Comparison of ENCODE assay signal across 12 cellular contexts in the genomic region with DNA sequence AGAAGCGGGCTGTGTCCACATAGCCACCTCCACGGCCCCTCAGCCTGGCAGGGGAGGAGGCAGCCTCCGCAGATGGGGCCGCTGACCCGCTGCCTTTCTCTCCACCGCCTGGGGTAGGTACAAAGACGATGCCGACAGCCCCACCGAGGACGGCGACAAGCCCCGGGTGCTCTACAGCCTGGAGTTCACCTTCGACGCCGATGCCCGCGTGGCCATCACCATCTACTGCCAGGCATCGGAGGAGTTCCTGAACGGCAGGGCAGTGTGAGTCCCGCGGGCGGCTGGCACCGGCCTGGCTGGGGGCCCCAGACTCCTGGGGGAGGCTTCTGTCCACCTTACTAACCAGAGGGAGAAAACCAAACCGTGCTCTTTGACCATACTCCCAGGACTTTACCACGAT.
"Had no signal": no experiment of that assay in that cellular context is flagged by ENCODE, and none has a peak within 500 bp of the region (broad histone marks: within the 10 kb centered on the region; RNA-seq: fewer than 3 reads in every experiment).

No MANE protein-coding gene starts in this region.

- H3K9me3 ChIP-seq: ascending aorta, psoas muscle, vagina had no signal

- ATAC-seq: activated CD4-positive, alpha-beta T cell treated with anti-CD3 and anti-CD28 coated beads for 36 hours; psoas muscle had no signal

- DNase-seq: activated CD4-positive, alpha-beta memory T cell treated with anti-CD3 and anti-CD28 coated beads, Interleukin-2, amount 10 ng/mL, durations not matched to agents 7 days and 5 days; activated CD4-positive, alpha-beta T cell treated with anti-CD3 and anti-CD28 coated beads for 36 hours; activated naive CD4-positive, alpha-beta T cell treated with anti-CD3 and anti-CD28 coated beads, Interleukin-2, amount 10 ng/mL, durations not matched to agents 7 days and 5 days; activated T-cell treated with anti-CD3 and anti-CD28 coated beads, Interleukin-2, amount 50 U/mL, for 24 hours; hippocampal formation; psoas muscle; stimulated activated CD4-positive, alpha-beta T cell treated with anti-CD3 and anti-CD28 coated beads, Interleukin-1b, Interleukin-23, amount 100 ng/mL, for 48 hours; T-helper 2 cell had no signal

- H3K4me1 ChIP-seq: ascending aorta, psoas muscle, vagina had no signal

- FAIRE-seq: endometrium had no signal

- H3K27ac ChIP-seq: ascending aorta, psoas muscle, vagina had no signal

- H3K4me3 ChIP-seq: ascending aorta, lung, psoas muscle, vagina had no signal

- H3K27me3 ChIP-seq: ascending aorta, vagina had no signal
